Comparison of ENCODE assay signal across 1 cellular context in the genomic region with DNA sequence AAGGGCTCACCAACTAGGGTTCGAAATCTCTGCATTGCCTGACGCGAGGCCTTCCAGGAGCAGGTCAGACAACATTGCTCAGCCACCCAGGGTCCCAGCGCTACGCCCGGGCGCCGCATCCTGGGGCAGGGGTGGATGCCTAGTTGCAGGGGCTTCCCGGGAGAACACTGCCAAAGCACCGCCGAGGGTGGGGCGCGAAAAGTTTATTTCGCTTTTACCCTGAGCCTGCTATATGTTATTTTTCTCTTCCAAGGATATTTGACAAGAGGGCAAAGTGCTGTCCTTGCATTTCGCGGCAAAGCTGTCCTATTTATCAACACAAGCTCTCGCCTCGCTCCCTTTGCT.
TF ChIP-seq lines count a peak whose summit lies in the region.

No MANE protein-coding gene starts in this region.

TF ChIP-seq in WTC11, 78 proteins besides CTCF, POLR2A, EP300 and RAD21 (continued from another document):
- TF ChIP-seq RELA (CRISPR knock-in tag; IDR thresholded peaks at IDR 0.05; ENCODE audit: borderline replicate concordance): no peak
- no peak for TF ChIP-seq ARID4B (CRISPR knock-in tag; IDR thresholded peaks at IDR 0.05; ENCODE audit: borderline replicate concordance)
- no peak for TF ChIP-seq HMGA2 (CRISPR knock-in tag; IDR thresholded peaks at IDR 0.05)
- TF ChIP-seq CBFB (CRISPR knock-in tag; IDR thresholded peaks at IDR 0.05; ENCODE audit: low read depth): no peak
